10 cellular contexts compared by ENCODE assay signal in the genomic region with DNA sequence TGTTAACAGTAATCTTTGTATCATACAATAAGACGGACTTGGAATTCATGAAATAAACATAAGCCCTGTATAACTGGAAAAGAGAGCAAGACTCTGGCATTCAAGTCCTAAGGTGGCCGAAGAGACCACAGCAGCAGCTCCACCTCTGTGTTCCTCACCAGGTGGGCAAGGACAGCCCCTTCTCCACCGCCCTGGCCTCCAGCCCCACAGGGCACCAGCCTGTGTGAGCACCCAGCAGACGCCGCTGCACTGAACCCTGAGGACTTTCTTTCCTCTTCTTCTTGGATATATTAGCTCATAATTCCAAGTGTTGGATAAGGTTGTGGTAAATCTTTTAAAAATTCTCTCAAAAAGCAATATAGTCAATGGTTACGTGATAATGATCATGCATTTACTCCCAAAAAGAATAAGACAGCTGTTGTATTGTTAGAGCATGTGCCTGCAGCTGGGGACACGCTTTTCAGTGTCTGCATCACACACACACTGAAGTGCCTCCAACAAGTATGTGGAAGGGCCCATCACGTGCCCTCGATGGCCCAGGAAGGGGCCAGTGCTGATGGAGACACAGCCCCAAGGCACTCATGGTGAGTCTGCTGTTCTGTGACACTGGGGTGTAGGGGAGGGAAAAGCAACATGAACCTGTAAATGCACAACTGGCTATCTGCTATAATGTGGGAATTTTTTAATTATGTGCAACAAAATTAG. TPM values are rescaled to one million over a fixed set of nuclear protein-coding genes. Genes with fewer than 3 reads are reported as not detected.
"Had no signal": no experiment of that assay in that cellular context is flagged by ENCODE, and none has a peak within 500 bp of the region (broad histone marks: within the 10 kb centered on the region; RNA-seq: fewer than 3 reads in every experiment).

No MANE protein-coding gene starts in this region.

- H3K4me1 ChIP-seq: gastrocnemius medialis had no signal

- H3K27me3 ChIP-seq: gastrocnemius medialis, heart left ventricle, tibial nerve, vagina had no signal

- H3K36me3 ChIP-seq: gastrocnemius medialis, heart left ventricle, tibial nerve, vagina had no signal

- H3K9me3 ChIP-seq: gastrocnemius medialis, heart left ventricle, tibial nerve, vagina had no signal

- H3K27ac ChIP-seq: gastrocnemius medialis, heart left ventricle, vagina had no signal

- H3K4me3 ChIP-seq: gastrocnemius medialis, heart left ventricle, lung, tibial nerve, vagina had no signal

RNA-seq across cellular contexts. Expression of gene FAM178B, which starts 26.8 kb away (rescaled TPM):
- total RNA-seq: astrocyte, bronchial epithelial cell, dermis microvascular lymphatic vessel endothelial cell, epithelial cell of proximal tubule, osteocyte, vagina had no signal
